In the genomic region with DNA sequence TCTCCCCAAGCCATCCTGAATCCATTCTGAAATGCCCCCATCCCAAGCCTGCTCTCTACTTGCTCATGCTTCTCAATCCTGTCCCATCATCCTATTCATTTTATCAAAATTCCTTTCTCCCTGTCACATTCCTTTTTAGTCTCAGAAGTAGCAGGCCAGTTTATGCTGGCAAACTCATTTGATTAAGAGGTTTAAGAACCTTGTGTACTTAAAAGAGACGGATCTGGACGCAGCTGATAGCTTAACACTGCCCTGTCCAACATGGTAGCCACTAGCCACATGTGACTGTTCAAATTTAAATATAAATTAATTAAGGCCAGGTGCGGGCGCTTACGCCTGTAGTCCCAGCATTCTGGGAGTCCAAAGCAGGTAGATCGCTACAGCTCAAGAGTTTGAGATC, we compare ENCODE assay signal across 38 cellular contexts. TPM values are rescaled to one million over a fixed set of nuclear protein-coding genes. Genes with fewer than 3 reads are reported as not detected.
"Had no signal": no experiment of that assay in that cellular context is flagged by ENCODE, and none has a peak within 500 bp of the region (broad histone marks: within the 10 kb centered on the region; RNA-seq: fewer than 3 reads in every experiment).

No MANE protein-coding gene starts in this region.

- H3K36me3 ChIP-seq: ascending aorta, brain microvascular endothelial cell, colonic mucosa, esophagus squamous epithelium, gastroesophageal sphincter had no signal

- ATAC-seq: activated CD4-positive, alpha-beta T cell treated with anti-CD3 and anti-CD28 coated beads for 36 hours; activated CD8-positive, alpha-beta memory T cell treated with anti-CD3 and anti-CD28 coated beads, Interleukin-2, amount 10 ng/mL, durations not matched to agents 7 days and 5 days; activated CD8-positive, alpha-beta T cell treated with anti-CD3 and anti-CD28 coated beads, Interleukin-2, amount 10 ng/mL, durations not matched to agents 7 days and 5 days; gastroesophageal sphincter; T-helper 17 cell had no signal

- H3K9me3 Mint-ChIP-seq: activated T-helper 2 cell treated with anti-CD3 and anti-CD28 coated beads, Interferon-gamma antibody, Interleukin-2, Interleukin-4, amounts not matched to agents 10 μg/mL and 5 μg/mL and 100 μg/mL, durations not matched to agents 14 hours and 24 hours and 36 hours; T-helper 2 cell treated with Interferon-gamma antibody and Interleukin-4, amounts not matched to agents 5 μg/mL and 100 μg/mL, for 36 hours had no signal

- H3K27me3 ChIP-seq: ascending aorta, brain microvascular endothelial cell, colonic mucosa, esophagus squamous epithelium, gastroesophageal sphincter had no signal

- H3K36me3 Mint-ChIP-seq: activated CD8-positive, alpha-beta memory T cell treated with anti-CD3 and anti-CD28 coated beads, Interleukin-2, amount 10 ng/mL, durations not matched to agents 7 days and 5 days had no signal

- H3K4me1 Mint-ChIP-seq: activated CD4-positive, alpha-beta T cell treated with anti-CD3 and anti-CD28 coated beads for 36 hours; activated CD4-positive, alpha-beta T cell treated with anti-CD3 and anti-CD28 coated beads, Interleukin-2, amount 10 ng/mL, durations not matched to agents 24 days and 14 days; activated CD8-positive, alpha-beta memory T cell treated with anti-CD3 and anti-CD28 coated beads, Interleukin-2, amount 10 ng/mL, durations not matched to agents 7 days and 5 days; activated naive CD4-positive, alpha-beta T cell treated with anti-CD3 and anti-CD28 coated beads, Interleukin-2, amount 50 U/mL, for 24 hours; activated naive CD8-positive, alpha-beta T cell treated with anti-CD3 and anti-CD28 coated beads, Interleukin-2, amount 10 ng/mL, durations not matched to agents 7 days and 5 days had no signal

- H3K27me3 Mint-ChIP-seq: activated CD4-positive, alpha-beta memory T cell treated with anti-CD3 and anti-CD28 coated beads for 36 hours; activated CD4-positive, alpha-beta T cell treated with anti-CD3 and anti-CD28 coated beads for 36 hours; activated CD4-positive, alpha-beta T cell treated with anti-CD3 and anti-CD28 coated beads, Interleukin-2, amount 10 ng/mL, durations not matched to agents 24 days and 14 days; activated CD8-positive, alpha-beta memory T cell treated with anti-CD3 and anti-CD28 coated beads, Interleukin-2, amount 10 ng/mL, durations not matched to agents 7 days and 5 days; activated naive CD4-positive, alpha-beta T cell treated with anti-CD3 and anti-CD28 coated beads, Interleukin-2, amount 50 U/mL, for 24 hours; activated naive CD8-positive, alpha-beta T cell treated with anti-CD3 and anti-CD28 coated beads, Interleukin-2, amount 10 ng/mL, durations not matched to agents 7 days and 5 days; T-helper 17 cell had no signal

- H3K4me3 ChIP-seq: ascending aorta, colonic mucosa, esophagus squamous epithelium, gastroesophageal sphincter had no signal

- H3K27ac ChIP-seq: ascending aorta, brain microvascular endothelial cell, colonic mucosa, epithelial cell of prostate, esophagus squamous epithelium, gastroesophageal sphincter had no signal

- DNase-seq: activated CD4-positive, alpha-beta memory T cell treated with anti-CD3 and anti-CD28 coated beads for 36 hours; activated CD4-positive, alpha-beta T cell treated with anti-CD3 and anti-CD28 coated beads for 36 hours; activated CD4-positive, alpha-beta T cell treated with anti-CD3 and anti-CD28 coated beads, Interleukin-2, amount 10 ng/mL, durations not matched to agents 24 days and 14 days; activated CD4-positive, CD25-positive, alpha-beta regulatory T cell; activated CD4-positive, CD25-positive, alpha-beta regulatory T cell treated with anti-CD3 and anti-CD28 coated beads, Interleukin-2, amount 50 U/mL, for 72 hours; activated CD8-positive, alpha-beta memory T cell treated with anti-CD3 and anti-CD28 coated beads, Interleukin-2, amount 10 ng/mL, durations not matched to agents 7 days and 5 days; activated CD8-positive, alpha-beta memory T cell treated with anti-CD3 and anti-CD28 coated beads, Interleukin-2, amount 50 U/mL, for 4 hours; activated CD8-positive, alpha-beta T cell treated with anti-CD3 and anti-CD28 coated beads, Interleukin-2, amount 10 ng/mL, durations not matched to agents 7 days and 5 days; activated effector memory CD4-positive, alpha-beta T cell treated with anti-CD3 and anti-CD28 coated beads, Interleukin-2, amount 50 U/mL, for 16 hours; activated naive CD4-positive, alpha-beta T cell treated with anti-CD3 and anti-CD28 coated beads for 36 hours; activated naive CD8-positive, alpha-beta T cell treated with anti-CD3 and anti-CD28 coated beads, Interleukin-2, amount 10 ng/mL, durations not matched to agents 7 days and 5 days; activated T-cell treated with anti-CD3 and anti-CD28 coated beads, Interleukin-2, amount 50 U/mL, for 1 hour; activated T-cell treated with anti-CD3 and anti-CD28 coated beads, Interleukin-2, amount 50 U/mL, for 48 hours; brain microvascular endothelial cell; central memory CD4-positive, alpha-beta T cell; cerebellar nuclear complex; colonic mucosa; effector CD8-positive, alpha-beta T cell; esophagus squamous epithelium; foreskin melanocyte; T-helper 1 cell; T-helper 17 cell; T1000 had no signal

- H3K9me3 ChIP-seq: ascending aorta, colonic mucosa, esophagus squamous epithelium, gastroesophageal sphincter had no signal

- H3K27ac Mint-ChIP-seq: activated CD4-positive, alpha-beta memory T cell treated with anti-CD3 and anti-CD28 coated beads for 36 hours; activated CD4-positive, alpha-beta T cell treated with anti-CD3 and anti-CD28 coated beads for 36 hours; activated CD4-positive, alpha-beta T cell treated with anti-CD3 and anti-CD28 coated beads, Interleukin-2, amount 10 ng/mL, durations not matched to agents 24 days and 14 days; activated CD8-positive, alpha-beta memory T cell treated with anti-CD3 and anti-CD28 coated beads, Interleukin-2, amount 10 ng/mL, durations not matched to agents 7 days and 5 days; activated CD8-positive, alpha-beta T cell treated with anti-CD3 and anti-CD28 coated beads, Interleukin-2, amount 10 ng/mL, durations not matched to agents 7 days and 5 days; activated naive CD4-positive, alpha-beta T cell treated with anti-CD3 and anti-CD28 coated beads for 36 hours; activated naive CD4-positive, alpha-beta T cell treated with anti-CD3 and anti-CD28 coated beads, Interleukin-2, amount 50 U/mL, for 24 hours; activated naive CD8-positive, alpha-beta T cell treated with anti-CD3 and anti-CD28 coated beads, Interleukin-2, amount 10 ng/mL, durations not matched to agents 7 days and 5 days; activated T-helper 1 cell treated with anti-CD3 and anti-CD28 coated beads, Interleukin-12 subunit alpha, Interleukin-12 subunit beta, Interleukin-2, Interleukin-4 antibody, amounts not matched to agents 30 ng/mL and 10 ng/mL and 1 ng/mL, durations not matched to agents 14 hours and 24 hours and 36 hours; activated T-helper 2 cell treated with anti-CD3 and anti-CD28 coated beads, Interferon-gamma antibody, Interleukin-2, Interleukin-4, amounts not matched to agents 10 μg/mL and 5 μg/mL and 100 μg/mL, durations not matched to agents 14 hours and 24 hours and 36 hours; T-helper 17 cell; T-helper 2 cell treated with Interferon-gamma antibody and Interleukin-4, amounts not matched to agents 5 μg/mL and 100 μg/mL, for 36 hours had no signal

- H3K4me3 Mint-ChIP-seq: activated CD4-positive, alpha-beta memory T cell treated with anti-CD3 and anti-CD28 coated beads for 36 hours; activated CD4-positive, alpha-beta T cell treated with anti-CD3 and anti-CD28 coated beads for 36 hours; activated CD4-positive, alpha-beta T cell treated with anti-CD3 and anti-CD28 coated beads, Interleukin-2, amount 10 ng/mL, durations not matched to agents 24 days and 14 days; activated CD8-positive, alpha-beta memory T cell treated with anti-CD3 and anti-CD28 coated beads, Interleukin-2, amount 10 ng/mL, durations not matched to agents 7 days and 5 days; activated CD8-positive, alpha-beta T cell treated with anti-CD3 and anti-CD28 coated beads, Interleukin-2, amount 10 ng/mL, durations not matched to agents 7 days and 5 days; activated naive CD4-positive, alpha-beta T cell treated with anti-CD3 and anti-CD28 coated beads for 36 hours; activated naive CD4-positive, alpha-beta T cell treated with anti-CD3 and anti-CD28 coated beads, Interleukin-2, amount 50 U/mL, for 24 hours; activated naive CD8-positive, alpha-beta T cell treated with anti-CD3 and anti-CD28 coated beads, Interleukin-2, amount 10 ng/mL, durations not matched to agents 7 days and 5 days; activated T-helper 1 cell treated with anti-CD3 and anti-CD28 coated beads, Interleukin-12 subunit alpha, Interleukin-12 subunit beta, Interleukin-2, Interleukin-4 antibody, amounts not matched to agents 30 ng/mL and 10 ng/mL and 1 ng/mL, durations not matched to agents 14 hours and 24 hours and 36 hours; T-helper 17 cell; T-helper 2 cell treated with Interferon-gamma antibody and Interleukin-4, amounts not matched to agents 5 μg/mL and 100 μg/mL, for 36 hours had no signal

- H3K4me1 ChIP-seq: ascending aorta, colonic mucosa, esophagus squamous epithelium, gastroesophageal sphincter had no signal

RNA-seq across cellular contexts. Expression of gene KCNV2, which starts 5.6 kb away (rescaled TPM):
- total RNA-seq: activated CD4-positive, alpha-beta memory T cell treated with anti-CD3 and anti-CD28 coated beads for 36 hours; activated CD4-positive, alpha-beta T cell treated with anti-CD3 and anti-CD28 coated beads for 36 hours; activated CD4-positive, alpha-beta T cell treated with anti-CD3 and anti-CD28 coated beads, Interleukin-2, amount 10 ng/mL, durations not matched to agents 24 days and 14 days; activated CD8-positive, alpha-beta memory T cell treated with anti-CD3 and anti-CD28 coated beads for 36 hours; activated CD8-positive, alpha-beta memory T cell treated with anti-CD3 and anti-CD28 coated beads, Interleukin-2, amount 10 ng/mL, durations not matched to agents 7 days and 5 days; activated CD8-positive, alpha-beta T cell treated with anti-CD3 and anti-CD28 coated beads, Interleukin-2, amount 10 ng/mL, durations not matched to agents 7 days and 5 days; activated naive CD4-positive, alpha-beta T cell treated with anti-CD3 and anti-CD28 coated beads for 36 hours; activated naive CD8-positive, alpha-beta T cell treated with anti-CD3 and anti-CD28 coated beads, Interleukin-2, amount 10 ng/mL, durations not matched to agents 7 days and 5 days; activated T-helper 1 cell treated with anti-CD3 and anti-CD28 coated beads, Interleukin-12 subunit alpha, Interleukin-12 subunit beta, Interleukin-2, Interleukin-4 antibody, amounts not matched to agents 30 ng/mL and 10 ng/mL and 1 ng/mL, durations not matched to agents 14 hours and 24 hours and 36 hours; activated T-helper 2 cell treated with anti-CD3 and anti-CD28 coated beads, Interferon-gamma antibody, Interleukin-2, Interleukin-4, amounts not matched to agents 10 μg/mL and 5 μg/mL and 100 μg/mL, durations not matched to agents 14 hours and 24 hours and 36 hours; ascending aorta; bronchial epithelial cell; colonic mucosa; dermis microvascular lymphatic vessel endothelial cell; endothelial cell of umbilical vein; esophagus squamous epithelium; fibroblast of lung; fibroblast of villous mesenchyme; gastroesophageal sphincter; glomerular endothelial cell; T-helper 17 cell had no signal
- polyA plus RNA-seq: endothelial cell of umbilical vein, esophagus, fibroblast of lung had no signal
